Comparison of ENCODE assay signal across 11 cellular contexts in the genomic region with DNA sequence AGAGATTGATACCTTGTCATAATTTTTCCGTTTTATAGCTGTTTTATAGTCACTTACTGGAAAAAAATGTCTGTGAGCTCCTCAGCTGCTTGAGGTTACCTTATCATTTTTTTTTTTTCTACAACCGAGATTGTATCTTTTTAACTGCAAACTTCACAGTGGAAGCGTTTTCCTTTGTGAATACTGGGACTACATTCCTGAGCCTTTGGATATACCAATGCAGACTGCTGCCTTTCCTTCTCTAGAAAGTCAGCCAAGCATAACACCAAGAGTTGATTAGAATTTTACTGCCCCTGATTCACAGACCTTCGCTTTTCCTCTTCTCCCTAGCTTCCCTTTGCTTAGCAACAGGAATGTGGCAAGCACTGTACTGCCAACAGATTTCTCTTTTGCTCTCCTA.
DNase-seq lines count a peak whose midpoint lies in the region; ATAC-seq, FAIRE-seq and TF ChIP-seq lines count a peak whose summit lies in the region.
"Had no signal": no experiment of that assay in that cellular context is flagged by ENCODE, and none has a peak within 500 bp of the region (broad histone marks: within the 10 kb centered on the region; RNA-seq: fewer than 3 reads in every experiment).

No MANE protein-coding gene starts in this region.

- no peak for FAIRE-seq in pancreas (lab: Jason Lieb, UNC)

- ATAC-seq in left cardiac atrium: peak; percentile 92 to 97
- ATAC-seq in pancreas: peak; percentile 28 to 55 (median 44)
- ATAC-seq: activated CD8-positive, alpha-beta memory T cell treated with anti-CD3 and anti-CD28 coated beads, Interleukin-2, amount 10 ng/mL, durations not matched to agents 7 days and 5 days had no signal

- DNase-seq in EL (peak; percentile 66), amniotic epithelial cell (ENCODE audit: low read depth) (peak; percentile 49), left cardiac atrium (no peak), pancreas (no peak), RKO (ENCODE audit: low spot score) (no peak), colonic mucosa (no peak), UCSD-AML1 (lab: John Stamatoyannopoulos, UW; ENCODE audit: unreplicated experiment) (no peak), NCI-H774 (lab: John Stamatoyannopoulos, UW) (no peak)
- DNase-seq: activated CD8-positive, alpha-beta memory T cell treated with anti-CD3 and anti-CD28 coated beads, Interleukin-2, amount 10 ng/mL, durations not matched to agents 7 days and 5 days; naive B cell; NCI-H1048 had no signal

- H3K27me3 ChIP-seq in pancreas (no peaks in the 10 kb centered on the region), colonic mucosa (no peaks in the 10 kb centered on the region)

- WGBS in pancreas, 2 donors: 38 to 40% methylated on average over 4 of the region's 4 CpGs

- H3K4me3 ChIP-seq in pancreas: no peak overlapping the region
- H3K4me3 ChIP-seq in colonic mucosa: no peak overlapping the region

- H3K9me3 ChIP-seq in pancreas: peaks cover 0 to 4% (median 0%) of the 10 kb centered on the region in 4 donors
- H3K9me3 ChIP-seq in colonic mucosa: no peaks in the 10 kb centered on the region

- H3K27ac ChIP-seq in pancreas (no peak overlapping the region), colonic mucosa (no peak overlapping the region)

- intact Hi-C loops in left cardiac atrium (cut with DNase I): loop anchor here in 1 of 2 donors (5.0 kb wide), 1 partner anchor 167 kb away; no protein-coding TSS in a partner anchor
- intact Hi-C loops in pancreas (cut with DNase I): no loop called here
- intact Hi-C loops in colonic mucosa (cut with DNase I): no loop called here

- H3K36me3 ChIP-seq in pancreas: no peaks in the 10 kb centered on the region
- no peaks in the 10 kb centered on the region for H3K36me3 ChIP-seq in colonic mucosa

- no peak overlapping the region for H3K9ac ChIP-seq in colonic mucosa (ENCODE audit: low read depth in 2 of 2, low read length in 2 of 2)

- H3K4me1 ChIP-seq in pancreas (peaks cover 0 to 4% (median 0%) of the 10 kb centered on the region in 3 donors), colonic mucosa (no peaks in the 10 kb centered on the region)

- TF ChIP-seq CTCF in pancreas (IDR thresholded peaks at IDR 0.05): no peak
- TF ChIP-seq CTCF in colonic mucosa (IDR thresholded peaks at IDR 0.05): no peak

Comparison
In these comparisons a context has a peak if more than half of its experiments do, and no peak if none do; other contexts are left out.
1. DNase-seq: peak in EL (single experiment) and amniotic epithelial cell (single experiment); none in left cardiac atrium (single experiment), pancreas (0 of 6), RKO (single experiment), colonic mucosa (single experiment), UCSD-AML1 (single experiment) and NCI-H774 (single experiment).